Comparison of ENCODE assay signal across 8 cellular contexts in genomic region chr6:111874030-111874425, GRCh38. TPM values are rescaled to one million over a fixed set of nuclear protein-coding genes. Genes with fewer than 3 reads are reported as not detected.
DNase-seq lines count a peak whose midpoint lies in the region; ATAC-seq, FAIRE-seq and TF ChIP-seq lines count a peak whose summit lies in the region.

No MANE protein-coding gene starts in this region.

- H3K4me1 Mint-ChIP-seq in central memory CD8-positive, alpha-beta T cell: peaks cover 32% of the 10 kb centered on the region
- peaks cover 30 to 40% (median 35%) of the 10 kb centered on the region in 3 donors for H3K4me1 Mint-ChIP-seq in naive B cell

- H3K36me3 Mint-ChIP-seq in central memory CD8-positive, alpha-beta T cell (ENCODE audit: insufficient read depth): peaks cover 21% of the 10 kb centered on the region
- H3K36me3 Mint-ChIP-seq in naive B cell: no peaks in the 10 kb centered on the region

- peaks cover 4 to 20% of the 10 kb centered on the region in 2 donors for H3K4me1 ChIP-seq in thoracic aorta (ENCODE audit: control insufficient read depth in 1 of 2, low read depth in 2 of 2)

- H3K36me3 ChIP-seq in thoracic aorta: no peaks in the 10 kb centered on the region

- no peaks in the 10 kb centered on the region for H3K27me3 Mint-ChIP-seq in central memory CD8-positive, alpha-beta T cell
- H3K27me3 Mint-ChIP-seq in naive B cell: no peaks in the 10 kb centered on the region

- no peak overlapping the region for H3K27ac ChIP-seq in thoracic aorta

- H3K9me3 ChIP-seq in thoracic aorta: no peaks in the 10 kb centered on the region

- TF ChIP-seq CTCF in thoracic aorta (IDR thresholded peaks at IDR 0.05): no peak
- no peak for TF ChIP-seq CTCF in D721Med (IDR thresholded peaks at IDR 0.05; ENCODE audit: insufficient read depth, missing control alignments)

- ATAC-seq in central memory CD8-positive, alpha-beta T cell (replicated peaks; ENCODE audit: extremely low read depth, poor library complexity, severe bottlenecking): no peak
- ATAC-seq in naive B cell (ENCODE audit: low read depth in 2 of 2): peak in 1 of 2 donors; percentile 8
- ATAC-seq in thoracic aorta (ENCODE audit: insufficient number of reproducible peaks, low FRiP score, low read depth): no peak
- ATAC-seq in GM18907 (IDR thresholded peaks at IDR 0.05; ENCODE audit: unreplicated experiment): no peak

- no peaks in the 10 kb centered on the region for H3K27me3 ChIP-seq in thoracic aorta (replicated peaks; ENCODE audit: insufficient read depth)

- H3K4me3 Mint-ChIP-seq in central memory CD8-positive, alpha-beta T cell: peak overlapping the region; percentile 88
- peak overlapping the region; percentile 89 to 100 (median 97) for H3K4me3 Mint-ChIP-seq in naive B cell

- FAIRE-seq in D721Med (lab: Jason Lieb, UNC): no peak

- no peaks in the 10 kb centered on the region for H3K9me3 Mint-ChIP-seq in central memory CD8-positive, alpha-beta T cell
- peaks cover 0 to 1% (median 0%) of the 10 kb centered on the region in 7 donors for H3K9me3 Mint-ChIP-seq in naive B cell

- DNase-seq in DMS79 treated with DMSO at 0.1 percent for 48 hours (lab: John Stamatoyannopoulos, UW): peak; percentile 55
- no peak for DNase-seq in DMS79 (lab: John Stamatoyannopoulos, UW)
- DNase-seq in T-helper 9 cell: peak; percentile 52
- DNase-seq in central memory CD8-positive, alpha-beta T cell (ENCODE audit: low spot score in 2 of 2): no peak
- DNase-seq in naive B cell: peak; percentile 61
- no peak for DNase-seq in thoracic aorta (ENCODE audit: low spot score)
- no peak for DNase-seq in D721Med (ENCODE audit: insufficient read length, low spot score)

- H3K27ac Mint-ChIP-seq in central memory CD8-positive, alpha-beta T cell (ENCODE audit: low read depth): peak overlapping the region; percentile 91
- peak overlapping the region in 5 of 6 donors; percentile 69 to 99 (median 96) for H3K27ac Mint-ChIP-seq in naive B cell

- peak overlapping the region; percentile 80 for H3K4me3 ChIP-seq in thoracic aorta

RNA-seq across cellular contexts. Expression of gene FYN, which starts 0.8 kb away (rescaled TPM):
- 10 to 100 TPM; 53.1 to 94.5 (median 78.7) TPM for polyA plus RNA-seq in naive B cell (ENCODE audit: low read depth in 6 of 6)
- total RNA-seq in thoracic aorta: 10 to 100 TPM; 55.5 to 72.5 TPM

Comparison
In these comparisons a context has a peak if more than half of its experiments do, and no peak if none do; other contexts are left out.
1. DNase-seq: peak in DMS79 treated with DMSO at 0.1 percent for 48 hours (single experiment), T-helper 9 cell (single experiment) and naive B cell (single experiment); none in DMS79 (single experiment), central memory CD8-positive, alpha-beta T cell (0 of 2), thoracic aorta (single experiment) and D721Med (single experiment).